39 cellular contexts compared by ENCODE assay signal in the genomic region with DNA sequence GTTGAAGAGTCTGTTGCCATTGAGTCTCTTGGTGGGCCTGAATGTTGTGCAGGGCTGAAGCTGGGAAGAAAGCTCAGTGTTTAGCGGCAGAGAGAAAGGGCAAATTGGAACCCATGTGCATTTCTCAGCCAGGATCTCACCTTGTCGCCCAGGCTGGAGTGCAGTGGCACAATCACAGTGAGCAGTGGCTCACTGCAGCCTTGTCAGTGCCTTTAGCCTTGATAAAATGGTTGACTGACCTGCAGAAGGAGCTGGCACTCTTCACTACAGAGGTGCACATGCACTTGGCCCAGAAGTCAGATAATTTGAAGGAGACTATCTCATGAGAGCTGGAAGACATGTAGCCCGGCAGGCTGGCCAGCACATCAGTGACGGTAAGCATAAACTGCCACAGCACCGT.
"Had no signal": no experiment of that assay in that cellular context is flagged by ENCODE, and none has a peak within 500 bp of the region (broad histone marks: within the 10 kb centered on the region; RNA-seq: fewer than 3 reads in every experiment).

No MANE protein-coding gene starts in this region.

- H3K36me3 Mint-ChIP-seq: WTC11 had no signal

- H3K27me3 Mint-ChIP-seq: activated CD4-positive, alpha-beta memory T cell treated with anti-CD3 and anti-CD28 coated beads, Interleukin-2, amount 10 ng/mL, durations not matched to agents 7 days and 5 days; activated CD4-positive, alpha-beta T cell treated with anti-CD3 and anti-CD28 coated beads for 36 hours; activated CD4-positive, alpha-beta T cell treated with anti-CD3 and anti-CD28 coated beads, Interleukin-2, amount 10 ng/mL, durations not matched to agents 7 days and 5 days; activated CD8-positive, alpha-beta memory T cell treated with anti-CD3 and anti-CD28 coated beads, Interleukin-2, amount 10 ng/mL, durations not matched to agents 7 days and 5 days; activated naive CD8-positive, alpha-beta T cell treated with anti-CD3 and anti-CD28 coated beads for 36 hours; activated T-helper 17 cell treated with anti-CD3 and anti-CD28 coated beads, Interleukin-2, amount 50 U/mL, for 72 hours had no signal

- H3K9me3 Mint-ChIP-seq: activated CD4-positive, alpha-beta memory T cell treated with anti-CD3 and anti-CD28 coated beads, Interleukin-2, amount 10 ng/mL, durations not matched to agents 7 days and 5 days; activated naive CD4-positive, alpha-beta T cell treated with anti-CD3 and anti-CD28 coated beads for 36 hours; activated naive CD4-positive, alpha-beta T cell treated with anti-CD3 and anti-CD28 coated beads, Interleukin-2, amount 50 U/mL, for 72 hours; activated naive CD8-positive, alpha-beta T cell treated with anti-CD3 and anti-CD28 coated beads for 36 hours; activated T-cell treated with anti-CD3 and anti-CD28 coated beads, Interleukin-2, amount 50 U/mL, for 4 hours; activated T-cell treated with anti-CD3 and anti-CD28 coated beads, Interleukin-2, amount 50 U/mL, for 72 hours; activated T-helper 1 cell treated with anti-CD3 and anti-CD28 coated beads, Interleukin-12 subunit alpha, Interleukin-12 subunit beta, Interleukin-2, Interleukin-4 antibody, amounts not matched to agents 30 ng/mL and 10 ng/mL and 1 ng/mL, durations not matched to agents 14 hours and 24 hours and 36 hours; activated T-helper 17 cell treated with anti-CD3 and anti-CD28 coated beads, Interleukin-2, amount 50 U/mL, for 72 hours; T-helper 1 cell treated with Interleukin-12 subunit alpha and Interleukin-12 subunit beta and Interleukin-4 antibody, amounts not matched to agents 30 μg/mL and 1 μg/mL, for 36 hours; T-helper 2 cell treated with Interferon-gamma antibody and Interleukin-4, amounts not matched to agents 5 μg/mL and 100 μg/mL, for 36 hours; WTC11 had no signal

- H3K27me3 ChIP-seq: adrenal gland, body of pancreas, brain microvascular endothelial cell, breast epithelium had no signal

- H3K27ac ChIP-seq: adrenal gland, body of pancreas, brain microvascular endothelial cell, breast epithelium, VCaP had no signal

- H3K9me3 ChIP-seq: adrenal gland, body of pancreas, breast epithelium had no signal

- H3K4me3 Mint-ChIP-seq: activated CD4-positive, alpha-beta memory T cell treated with anti-CD3 and anti-CD28 coated beads, Interleukin-2, amount 10 ng/mL, durations not matched to agents 7 days and 5 days; activated CD4-positive, alpha-beta T cell treated with anti-CD3 and anti-CD28 coated beads for 36 hours; activated CD4-positive, alpha-beta T cell treated with anti-CD3 and anti-CD28 coated beads, Interleukin-2, amount 10 ng/mL, durations not matched to agents 7 days and 5 days; activated CD8-positive, alpha-beta memory T cell treated with anti-CD3 and anti-CD28 coated beads, Interleukin-2, amount 10 ng/mL, durations not matched to agents 7 days and 5 days; activated CD8-positive, alpha-beta T cell treated with anti-CD3 and anti-CD28 coated beads, Interleukin-2, amount 10 ng/mL, durations not matched to agents 7 days and 5 days; activated naive CD4-positive, alpha-beta T cell treated with anti-CD3 and anti-CD28 coated beads for 36 hours; activated naive CD8-positive, alpha-beta T cell treated with anti-CD3 and anti-CD28 coated beads for 36 hours; activated T-cell treated with anti-CD3 and anti-CD28 coated beads, Interleukin-2, amount 50 U/mL, for 4 hours; activated T-cell treated with anti-CD3 and anti-CD28 coated beads, Interleukin-2, amount 50 U/mL, for 72 hours; activated T-helper 1 cell treated with anti-CD3 and anti-CD28 coated beads, Interleukin-12 subunit alpha, Interleukin-12 subunit beta, Interleukin-2, Interleukin-4 antibody, amounts not matched to agents 30 ng/mL and 10 ng/mL and 1 ng/mL, durations not matched to agents 14 hours and 24 hours and 36 hours; activated T-helper 17 cell treated with anti-CD3 and anti-CD28 coated beads, Interleukin-2, amount 50 U/mL, for 72 hours; T-helper 1 cell treated with Interleukin-12 subunit alpha and Interleukin-12 subunit beta and Interleukin-4 antibody, amounts not matched to agents 30 μg/mL and 1 μg/mL, for 36 hours; T-helper 2 cell treated with Interferon-gamma antibody and Interleukin-4, amounts not matched to agents 5 μg/mL and 100 μg/mL, for 36 hours; WTC11 had no signal

- DNase-seq: activated CD4-positive, alpha-beta memory T cell treated with anti-CD3 and anti-CD28 coated beads, Interleukin-2, amount 10 ng/mL, durations not matched to agents 7 days and 5 days; activated CD4-positive, alpha-beta T cell treated with anti-CD3 and anti-CD28 coated beads for 1 hour; activated CD4-positive, alpha-beta T cell treated with anti-CD3 and anti-CD28 coated beads for 36 hours; activated CD4-positive, alpha-beta T cell treated with anti-CD3 and anti-CD28 coated beads for 48 hours; activated CD4-positive, alpha-beta T cell treated with anti-CD3 and anti-CD28 coated beads, Interleukin-2, amount 10 ng/mL, durations not matched to agents 7 days and 5 days; activated CD4-positive, alpha-beta T cell treated with anti-CD3 and anti-CD28 coated beads, Interleukin-2, amount 50 U/mL, for 48 hours; activated CD4-positive, CD25-positive, alpha-beta regulatory T cell; activated CD8-positive, alpha-beta memory T cell treated with anti-CD3 and anti-CD28 coated beads for 24 hours; activated CD8-positive, alpha-beta memory T cell treated with anti-CD3 and anti-CD28 coated beads, Interleukin-2, amount 10 ng/mL, durations not matched to agents 7 days and 5 days; activated CD8-positive, alpha-beta memory T cell treated with anti-CD3 and anti-CD28 coated beads, Interleukin-2, amount 50 U/mL, for 48 hours; activated CD8-positive, alpha-beta T cell treated with anti-CD3 and anti-CD28 coated beads, Interleukin-2, amount 10 ng/mL, durations not matched to agents 7 days and 5 days; activated effector memory CD4-positive, alpha-beta T cell treated with anti-CD3 and anti-CD28 coated beads, Interleukin-2, amount 50 U/mL, for 16 hours; activated gamma-delta T cell treated with Interleukin-2 at 50 U/mL for 16 hours; activated naive CD4-positive, alpha-beta T cell; activated naive CD4-positive, alpha-beta T cell treated with anti-CD3 and anti-CD28 coated beads for 36 hours; activated naive CD4-positive, alpha-beta T cell treated with anti-CD3 and anti-CD28 coated beads, Interleukin-2, amount 50 U/mL, for 16 hours; activated naive CD8-positive, alpha-beta T cell treated with anti-CD3 and anti-CD28 coated beads for 36 hours; activated T-cell treated with anti-CD3 and anti-CD28 coated beads, Interleukin-2, amount 50 U/mL, for 4 hours; activated T-cell treated with anti-CD3 and anti-CD28 coated beads, Interleukin-2, amount 50 U/mL, for 72 hours; adrenal gland; amniotic stem cell; aorta; body of pancreas; brain microvascular endothelial cell; central memory CD4-positive, alpha-beta T cell; T-helper 1 cell; T-helper 2 cell; T-helper 9 cell had no signal

- H3K4me1 ChIP-seq: adrenal gland, body of pancreas, breast epithelium had no signal

- H3K27ac Mint-ChIP-seq: activated CD4-positive, alpha-beta memory T cell treated with anti-CD3 and anti-CD28 coated beads, Interleukin-2, amount 10 ng/mL, durations not matched to agents 7 days and 5 days; activated CD4-positive, alpha-beta T cell treated with anti-CD3 and anti-CD28 coated beads for 36 hours; activated CD4-positive, alpha-beta T cell treated with anti-CD3 and anti-CD28 coated beads, Interleukin-2, amount 10 ng/mL, durations not matched to agents 7 days and 5 days; activated CD8-positive, alpha-beta memory T cell treated with anti-CD3 and anti-CD28 coated beads, Interleukin-2, amount 10 ng/mL, durations not matched to agents 7 days and 5 days; activated CD8-positive, alpha-beta T cell treated with anti-CD3 and anti-CD28 coated beads, Interleukin-2, amount 10 ng/mL, durations not matched to agents 7 days and 5 days; activated naive CD4-positive, alpha-beta T cell treated with anti-CD3 and anti-CD28 coated beads for 36 hours; activated naive CD4-positive, alpha-beta T cell treated with anti-CD3 and anti-CD28 coated beads, Interleukin-2, amount 50 U/mL, for 72 hours; activated naive CD8-positive, alpha-beta T cell treated with anti-CD3 and anti-CD28 coated beads for 36 hours; activated T-cell treated with anti-CD3 and anti-CD28 coated beads, Interleukin-2, amount 50 U/mL, for 72 hours; activated T-helper 1 cell treated with anti-CD3 and anti-CD28 coated beads, Interleukin-12 subunit alpha, Interleukin-12 subunit beta, Interleukin-2, Interleukin-4 antibody, amounts not matched to agents 30 ng/mL and 10 ng/mL and 1 ng/mL, durations not matched to agents 14 hours and 24 hours and 36 hours; activated T-helper 17 cell treated with anti-CD3 and anti-CD28 coated beads, Interleukin-2, amount 50 U/mL, for 72 hours; T-helper 1 cell treated with Interleukin-12 subunit alpha and Interleukin-12 subunit beta and Interleukin-4 antibody, amounts not matched to agents 30 μg/mL and 1 μg/mL, for 36 hours; T-helper 2 cell treated with Interferon-gamma antibody and Interleukin-4, amounts not matched to agents 5 μg/mL and 100 μg/mL, for 36 hours; WTC11 had no signal

- ATAC-seq: activated CD4-positive, alpha-beta T cell treated with anti-CD3 and anti-CD28 coated beads for 36 hours; activated CD4-positive, CD25-positive, alpha-beta regulatory T cell treated with anti-CD3 and anti-CD28 coated beads, Interleukin-2, amount 50 U/mL, for 24 hours; activated CD8-positive, alpha-beta memory T cell treated with anti-CD3 and anti-CD28 coated beads, Interleukin-2, amount 10 ng/mL, durations not matched to agents 7 days and 5 days; activated CD8-positive, alpha-beta T cell treated with anti-CD3 and anti-CD28 coated beads, Interleukin-2, amount 10 ng/mL, durations not matched to agents 7 days and 5 days; activated naive CD4-positive, alpha-beta T cell treated with anti-CD3 and anti-CD28 coated beads, Interleukin-2, amount 50 U/mL, for 72 hours; activated T-cell treated with anti-CD3 and anti-CD28 coated beads, Interleukin-2, amount 50 U/mL, for 4 hours; activated T-cell treated with anti-CD3 and anti-CD28 coated beads, Interleukin-2, amount 50 U/mL, for 72 hours; activated T-helper 17 cell treated with anti-CD3 and anti-CD28 coated beads, Interleukin-2, amount 50 U/mL, for 72 hours; body of pancreas; WTC11 had no signal

- FAIRE-seq: astrocyte, TTC549 had no signal

- H3K4me3 ChIP-seq: adrenal gland, body of pancreas, breast epithelium had no signal

- H3K36me3 ChIP-seq: adrenal gland, brain microvascular endothelial cell, breast epithelium had no signal
